In the genomic region with DNA sequence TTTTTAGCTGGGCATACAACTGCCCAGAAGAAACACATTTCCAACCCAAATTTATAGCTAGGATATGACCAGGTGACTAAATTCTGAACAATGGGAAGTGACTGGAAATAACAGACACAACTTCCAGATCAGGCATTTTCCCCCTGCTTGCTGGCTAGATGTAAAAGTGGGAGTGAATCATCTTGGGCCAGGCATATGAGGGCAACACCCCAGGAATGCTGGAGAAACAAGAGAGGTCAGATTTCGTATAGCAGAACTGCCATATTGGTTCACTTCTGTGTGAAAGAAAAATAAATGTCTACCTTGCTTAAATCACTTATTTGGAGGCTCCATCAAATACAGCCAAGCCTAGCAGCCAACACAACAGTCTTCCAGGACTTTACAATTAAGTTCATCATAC, we compare ENCODE assay signal across 17 cellular contexts. TPM values are rescaled to one million over a fixed set of nuclear protein-coding genes. Genes with fewer than 3 reads are reported as not detected.
DNase-seq lines count a peak whose midpoint lies in the region; TF ChIP-seq lines count a peak whose summit lies in the region.
"Had no signal": no experiment of that assay in that cellular context is flagged by ENCODE, and none has a peak within 500 bp of the region (broad histone marks: within the 10 kb centered on the region; RNA-seq: fewer than 3 reads in every experiment).

No MANE protein-coding gene starts in this region.

- no peaks in the 10 kb centered on the region for H3K27me3 Mint-ChIP-seq in chondrocyte (ENCODE audit: low read depth)
- H3K27me3 Mint-ChIP-seq: activated CD8-positive, alpha-beta memory T cell treated with anti-CD3 and anti-CD28 coated beads, Interleukin-2, amount 10 ng/mL, durations not matched to agents 7 days and 5 days had no signal

- no peak for TF ChIP-seq CTCF in chondrocyte (IDR thresholded peaks at IDR 0.05)

- DNase-seq in AG20443 (ENCODE audit: low spot score) (peak; percentile 72), NCI-H226 (peak; percentile 72), chondrocyte (ENCODE audit: low spot score) (no peak), kidney tubule cell (ENCODE audit: low spot score) (peak; percentile 78), amygdala (lab: John Stamatoyannopoulos, UW) (no peak), NOMO-1 treated with dmso at 0.1 percent for 144 hours (lab: John Stamatoyannopoulos, UW; ENCODE audit: unreplicated experiment) (no peak), NCI-H2171 (lab: John Stamatoyannopoulos, UW) (no peak)
- DNase-seq in stimulated activated CD4-positive, alpha-beta T cell treated with anti-CD3 and anti-CD28 coated beads, Interleukin-4, amount 100 ng/mL, for 4 hours: no peak
- DNase-seq: activated CD8-positive, alpha-beta memory T cell treated with anti-CD3 and anti-CD28 coated beads, Interleukin-2, amount 10 ng/mL, durations not matched to agents 7 days and 5 days; activated naive CD4-positive, alpha-beta T cell treated with anti-CD3 and anti-CD28 coated beads, Interleukin-2, amount 50 U/mL, for 16 hours; cortex of kidney; GF-D8; lower lobe of right lung; NCI-H446; ovary; RPMI8226 had no signal

- H3K27ac Mint-ChIP-seq in chondrocyte (ENCODE audit: unreplicated experiment): peak overlapping the region; percentile 91
- H3K27ac Mint-ChIP-seq: activated CD8-positive, alpha-beta memory T cell treated with anti-CD3 and anti-CD28 coated beads, Interleukin-2, amount 10 ng/mL, durations not matched to agents 7 days and 5 days; stimulated activated effector memory CD8-positive, alpha-beta T cell treated with anti-CD3 and anti-CD28 coated beads, Interleukin-12 subunit alpha, Interleukin-12 subunit beta, amount 100 ng/mL, for 72 hours had no signal

- peaks cover 2% of the 10 kb centered on the region for H3K9me3 Mint-ChIP-seq in chondrocyte (ENCODE audit: low read depth)
- H3K9me3 Mint-ChIP-seq: stimulated activated effector memory CD8-positive, alpha-beta T cell treated with anti-CD3 and anti-CD28 coated beads, Interleukin-12 subunit alpha, Interleukin-12 subunit beta, amount 100 ng/mL, for 72 hours had no signal

- peaks cover 63% of the 10 kb centered on the region for H3K4me1 Mint-ChIP-seq in chondrocyte (ENCODE audit: low read depth)

- no peak overlapping the region for H3K4me3 Mint-ChIP-seq in chondrocyte (ENCODE audit: unreplicated experiment)
- H3K4me3 Mint-ChIP-seq: activated CD8-positive, alpha-beta memory T cell treated with anti-CD3 and anti-CD28 coated beads, Interleukin-2, amount 10 ng/mL, durations not matched to agents 7 days and 5 days; stimulated activated effector memory CD8-positive, alpha-beta T cell treated with anti-CD3 and anti-CD28 coated beads, Interleukin-12 subunit alpha, Interleukin-12 subunit beta, amount 100 ng/mL, for 72 hours had no signal

- H3K36me3 Mint-ChIP-seq in chondrocyte (ENCODE audit: low read depth): no peaks in the 10 kb centered on the region

RNA-seq across cellular contexts. Expression of a gene that starts 7.4 kb away (rescaled TPM):
- 111 to 137 TPM (median 136 TPM) in 3 replicates for total RNA-seq in chondrocyte

RNA-seq across cellular contexts. Expression of a gene that starts 17.5 kb away (rescaled TPM):
- total RNA-seq in chondrocyte: 88.0 to 88.5 TPM (median 88.5 TPM) in 3 replicates

RNA-seq across cellular contexts. Expression of a gene that starts 49.6 kb away (rescaled TPM):
- total RNA-seq in chondrocyte: 9.3 to 22.0 TPM (median 21.2 TPM) in 3 replicates

Comparison
In these comparisons a context has a peak if more than half of its experiments do, and no peak if none do; other contexts are left out.
1. DNase-seq: peak in AG20443 (single experiment), NCI-H226 (single experiment) and kidney tubule cell (single experiment); none in chondrocyte (single experiment), amygdala (0 of 56), NOMO-1 treated with dmso at 0.1 percent for 144 hours (single experiment), stimulated activated CD4-positive, alpha-beta T cell treated with anti-CD3 and anti-CD28 coated beads, Interleukin-4, amount 100 ng/mL, for 4 hours (0 of 2) and NCI-H2171 (single experiment).